Comparison of ENCODE assay signal across 26 cellular contexts in the genomic region with DNA sequence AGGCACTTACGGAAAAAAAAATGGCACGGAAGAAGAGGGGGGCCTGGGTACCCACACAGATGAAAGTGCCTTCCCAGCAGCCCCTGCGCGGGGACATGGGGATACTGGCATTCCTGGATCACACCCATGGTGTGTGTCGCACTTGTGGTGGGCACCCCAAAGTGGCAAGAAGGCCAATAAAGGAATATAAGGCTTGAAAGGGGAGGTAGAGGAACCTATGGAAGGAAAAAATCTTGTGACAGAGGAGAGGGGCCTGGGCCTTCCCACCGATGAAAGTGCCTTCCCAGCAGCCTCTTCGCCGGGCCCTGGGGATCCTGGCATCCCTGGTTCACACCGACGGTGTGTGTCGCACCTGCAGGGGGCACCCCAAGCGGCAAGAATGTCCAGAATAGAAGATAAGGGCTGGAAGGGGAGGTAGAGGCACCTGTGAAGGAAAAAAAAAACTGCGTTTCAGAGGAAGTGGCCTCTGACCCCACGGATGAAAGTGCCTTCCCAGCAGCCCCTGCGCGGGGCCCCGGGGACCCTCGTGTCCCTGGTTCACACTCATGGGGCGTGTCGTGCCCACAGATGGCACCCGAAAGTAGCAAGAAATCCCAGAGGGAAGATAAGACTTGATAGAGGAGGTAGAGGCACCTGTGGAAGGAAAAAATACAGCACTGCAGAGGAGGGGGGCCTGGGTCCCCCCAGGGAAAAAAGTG.
DNase-seq lines count a peak whose midpoint lies in the region; ATAC-seq, FAIRE-seq and TF ChIP-seq lines count a peak whose summit lies in the region.
"Had no signal": no experiment of that assay in that cellular context is flagged by ENCODE, and none has a peak within 500 bp of the region (broad histone marks: within the 10 kb centered on the region; RNA-seq: fewer than 3 reads in every experiment).

No MANE protein-coding gene starts in this region.

- H3K4me1 ChIP-seq in PC-9 (replicated peaks; ENCODE audit: insufficient read depth) = no peaks in the 10 kb centered on the region
- no peaks in the 10 kb centered on the region for H3K4me1 ChIP-seq in kidney (ENCODE audit: control insufficient read depth in 1 of 2, insufficient read depth in 1 of 2, low read depth in 1 of 2, low read length in 2 of 2)
- H3K4me1 ChIP-seq: A549; BE2C; BLaER1 treated with 17β-estradiol and CSF1 and Interleukin-3, amounts not matched to agents 10 nM and 100 nM had no signal

- H3K79me2 ChIP-seq in PC-9 (ENCODE audit: low read depth) = no peaks in the 10 kb centered on the region

- no peak overlapping the region for H2AFZ ChIP-seq in PC-9
- H2AFZ ChIP-seq: GM23248 had no signal

- H3K4me3 ChIP-seq in LNCaP clone FGC (ENCODE audit: low read depth, low read length) = no peak overlapping the region
- H3K4me3 ChIP-seq in PC-9 = no peak overlapping the region
- no peak overlapping the region for H3K4me3 ChIP-seq in kidney (ENCODE audit: low read length in 2 of 2)
- H3K4me3 ChIP-seq: A549; BLaER1 treated with 17β-estradiol and CSF1 and Interleukin-3, amounts not matched to agents 10 nM and 100 nM; GM23248 had no signal

- intact Hi-C loops in Right ventricle myocardium inferior (cut with DNase I) (no loop called here), left cardiac atrium (cut with DNase I) (no loop called here), PC-9 (cut with micrococcal nuclease; ENCODE audit: unreplicated experiment) (no loop called here), kidney (cut with DNase I) (no loop called here)

- peaks cover 100% of the 10 kb centered on the region for H3K27me3 ChIP-seq in PC-9 (ENCODE audit: insufficient read depth, low read depth)
- H3K27me3 ChIP-seq: BE2C; BLaER1 treated with 17β-estradiol and CSF1 and Interleukin-3, amounts not matched to agents 10 nM and 100 nM had no signal

- CTCF ChIA-PET in PC-9 (lab: Charles Lee) = no interaction called here

- POLR2A ChIA-PET in PC-9 (lab: Charles Lee; ENCODE audit: unreplicated experiment) = no interaction called here

- peak; percentile 41 for DNase-seq in Right ventricle myocardium inferior (ENCODE audit: missing footprints)
- no peak for DNase-seq in left cardiac atrium
- no peak for DNase-seq in LNCaP clone FGC (ENCODE audit: low read depth)
- no peak for DNase-seq in PC-9
- peak; percentile 33 for DNase-seq in kidney
- DNase-seq in medulla oblongata (ENCODE audit: extremely low spot score) = no peak
- DNase-seq in Kasumi-1 (lab: John Stamatoyannopoulos, UW) = no peak
- DNase-seq: 8988T; ACHN; AML-193; BE2C; CD4-positive, alpha-beta T cell; CD8-positive, alpha-beta memory T cell; DMS 273 treated with DMSO at 0.1 percent for 48 hours; DMS79 treated with DMSO at 0.1 percent for 48 hours; GF-D8; GM23248; H7 had no signal

- no peaks in the 10 kb centered on the region for H3K9me3 ChIP-seq in PC-9 (ENCODE audit: insufficient read depth, low read depth)
- H3K9me3 ChIP-seq in kidney (ENCODE audit: control insufficient read depth in 1 of 2, low read length in 2 of 2) = peaks cover 3 to 8% of the 10 kb centered on the region in 2 donors
- H3K9me3 ChIP-seq: A549, BE2C had no signal

- H3K9ac ChIP-seq in kidney (ENCODE audit: low read length in 2 of 2) = no peak overlapping the region
- H3K9ac ChIP-seq: BLaER1 treated with 17β-estradiol and CSF1 and Interleukin-3, amounts not matched to agents 10 nM and 100 nM; GM23248 had no signal

- no peaks in the 10 kb centered on the region for H3K9me2 ChIP-seq in PC-9 (ENCODE audit: insufficient read depth)

- no peak for FAIRE-seq in kidney (lab: Jason Lieb, UNC)
- FAIRE-seq: A549, D721Med, GM12891, GM18507, H1 had no signal

- TF ChIP-seq CTCF in LNCaP clone FGC (IDR thresholded peaks at IDR 0.05; ENCODE audit: control insufficient read depth, extremely low read depth, insufficient read depth) = peak; percentile 21; the same call in 1 of the 2 replicates
- TF ChIP-seq CTCF in PC-9 (conservative IDR thresholded peaks at IDR 0.05) = peak; percentile 31; the same call in 1 of the 2 replicates
- TF ChIP-seq CTCF in kidney (IDR thresholded peaks at IDR 0.05; ENCODE audit: borderline replicate concordance, extremely low read depth, insufficient read depth) = no peak

- H3K27ac ChIP-seq in PC-9 (no peak overlapping the region), kidney (ENCODE audit: low read depth in 2 of 2, low read length in 2 of 2) (no peak overlapping the region)
- H3K27ac ChIP-seq: A549; BLaER1 treated with 17β-estradiol and CSF1 and Interleukin-3, amounts not matched to agents 10 nM and 100 nM; GM23248 had no signal

- H3K36me3 ChIP-seq in PC-9 (ENCODE audit: low read depth) (no peaks in the 10 kb centered on the region), kidney (ENCODE audit: control insufficient read depth in 1 of 2, insufficient read depth in 2 of 2, low read length in 2 of 2) (no peaks in the 10 kb centered on the region)
- H3K36me3 ChIP-seq: BE2C; BLaER1 treated with 17β-estradiol and CSF1 and Interleukin-3, amounts not matched to agents 10 nM and 100 nM had no signal

- ATAC-seq in Right ventricle myocardium inferior = no peak
- no peak for ATAC-seq in left cardiac atrium
- ATAC-seq in GM19395 (IDR thresholded peaks at IDR 0.05; ENCODE audit: unreplicated experiment) = no peak
- ATAC-seq: HCT116 had no signal

- no peaks in the 10 kb centered on the region for H4K20me1 ChIP-seq in PC-9 (ENCODE audit: insufficient read depth)
- H4K20me1 ChIP-seq: BLaER1 treated with 17β-estradiol and CSF1 and Interleukin-3, amounts not matched to agents 10 nM and 100 nM had no signal

- H3F3A ChIP-seq in PC-9 (ENCODE audit: insufficient read depth, low read depth) = no peaks in the 10 kb centered on the region

- BruUV-seq in PC-9 (replicated peaks; lab: Mats Ljungman, UMichigan) = no TSS peak

- no peak overlapping the region for H3K4me2 ChIP-seq in PC-9
- H3K4me2 ChIP-seq: A549; BLaER1 treated with 17β-estradiol and CSF1 and Interleukin-3, amounts not matched to agents 10 nM and 100 nM had no signal

Comparison
In these comparisons a context has a peak if more than half of its experiments do, and no peak if none do; other contexts are left out.
1. DNase-seq: peak in Right ventricle myocardium inferior (single experiment) and kidney (single experiment); none in left cardiac atrium (single experiment), LNCaP clone FGC (single experiment), PC-9 (0 of 2), medulla oblongata (single experiment) and Kasumi-1 (0 of 2).